ENCODE assay signal across 1 cellular context in genomic region chr11:118247041-118247440, GRCh38.
TF ChIP-seq lines count a peak whose summit lies in the region.

No MANE protein-coding gene starts in this region.

TF ChIP-seq in liver, 16 proteins besides CTCF, POLR2A, EP300 and RAD21 (continued from another document):
- no peak for TF ChIP-seq NR2F2 (IDR thresholded peaks at IDR 0.05)
